19 cellular contexts compared by ENCODE assay signal in genomic region chr3:15347737-15348110, GRCh38. TPM values are rescaled to one million over a fixed set of nuclear protein-coding genes. Genes with fewer than 3 reads are reported as not detected.
DNase-seq lines count a peak whose midpoint lies in the region; ATAC-seq, FAIRE-seq and TF ChIP-seq lines count a peak whose summit lies in the region.
"Had no signal": no experiment of that assay in that cellular context is flagged by ENCODE, and none has a peak within 500 bp of the region (broad histone marks: within the 10 kb centered on the region; RNA-seq: fewer than 3 reads in every experiment).

No MANE protein-coding gene starts in this region.

- no peak for TF ChIP-seq CTCF in SK-N-SH (IDR thresholded peaks at IDR 0.05)
- TF ChIP-seq CTCF in D721Med (IDR thresholded peaks at IDR 0.05; ENCODE audit: insufficient read depth, missing control alignments) = no peak

- H3K9me2 ChIP-seq in SK-N-SH = no peaks in the 10 kb centered on the region

- no peaks in the 10 kb centered on the region for H3K27me3 ChIP-seq in trophoblast cell (ENCODE audit: insufficient read depth, low read length)
- H3K27me3 ChIP-seq in SK-N-SH (ENCODE audit: insufficient read depth) = no peaks in the 10 kb centered on the region; the same call in 1 of the 2 replicates

- H3K27me3 Mint-ChIP-seq in activated CD4-positive, alpha-beta T cell treated with anti-CD3 and anti-CD28 coated beads, Interleukin-2, amount 10 ng/mL, durations not matched to agents 24 days and 14 days = peaks cover 12% of the 10 kb centered on the region
- H3K27me3 Mint-ChIP-seq in activated T-helper 17 cell treated with anti-CD3 and anti-CD28 coated beads, Interleukin-2, amount 50 U/mL, for 72 hours = no peaks in the 10 kb centered on the region

- H3K27ac Mint-ChIP-seq in activated CD4-positive, alpha-beta T cell treated with anti-CD3 and anti-CD28 coated beads, Interleukin-2, amount 10 ng/mL, durations not matched to agents 24 days and 14 days = no peak overlapping the region
- no peak overlapping the region for H3K27ac Mint-ChIP-seq in activated T-helper 17 cell treated with anti-CD3 and anti-CD28 coated beads, Interleukin-2, amount 50 U/mL, for 72 hours

- DNase-seq in activated CD4-positive, alpha-beta T cell treated with anti-CD3 and anti-CD28 coated beads, Interleukin-2, amount 10 ng/mL, durations not matched to agents 24 days and 14 days = no peak
- no peak for DNase-seq in activated CD4-positive, alpha-beta T cell treated with anti-CD3 and anti-CD28 coated beads, Interleukin-2, amount 50 U/mL, for 4 hours
- DNase-seq in GM19239 (ENCODE audit: insufficient read length, low spot score) = no peak
- no peak for DNase-seq in trophoblast cell
- DNase-seq in SK-N-SH = no peak
- DNase-seq in GM19238 (ENCODE audit: insufficient read length, low spot score) = no peak
- no peak for DNase-seq in D721Med (ENCODE audit: insufficient read length, low spot score)
- DNase-seq: activated CD4-positive, alpha-beta T cell treated with anti-CD3 and anti-CD28 coated beads for 1 hour; aorta; foreskin keratinocyte; NCI-H1048; NCI-H526 treated with DMSO at 0.1 percent for 48 hours; posterior cingulate gyrus had no signal

- H2BK120ac ChIP-seq in trophoblast cell (ENCODE audit: insufficient read depth, low read length, poor library complexity) = peak overlapping the region; percentile 74

- ATAC-seq in activated T-helper 17 cell treated with anti-CD3 and anti-CD28 coated beads, Interleukin-2, amount 50 U/mL, for 72 hours (replicated peaks) = no peak
- ATAC-seq: foreskin keratinocyte, left lobe of liver had no signal

- peaks cover 12% of the 10 kb centered on the region for H3K36me3 Mint-ChIP-seq in activated CD4-positive, alpha-beta T cell treated with anti-CD3 and anti-CD28 coated beads, Interleukin-2, amount 10 ng/mL, durations not matched to agents 24 days and 14 days (ENCODE audit: low read depth)
- H3K36me3 Mint-ChIP-seq in activated T-helper 17 cell treated with anti-CD3 and anti-CD28 coated beads, Interleukin-2, amount 50 U/mL, for 72 hours (ENCODE audit: low read depth) = no peaks in the 10 kb centered on the region

- H4K12ac ChIP-seq in trophoblast cell (ENCODE audit: low read depth, low read length) = no peak overlapping the region

- H3K79me2 ChIP-seq in trophoblast cell (ENCODE audit: control insufficient read depth, insufficient read depth, low read length, poor library complexity) (peaks cover 2% of the 10 kb centered on the region), SK-N-SH (ENCODE audit: insufficient read depth) (no peaks in the 10 kb centered on the region)

- peaks cover 11% of the 10 kb centered on the region for H3K9me3 Mint-ChIP-seq in activated CD4-positive, alpha-beta T cell treated with anti-CD3 and anti-CD28 coated beads, Interleukin-2, amount 10 ng/mL, durations not matched to agents 24 days and 14 days
- no peaks in the 10 kb centered on the region for H3K9me3 Mint-ChIP-seq in activated T-helper 17 cell treated with anti-CD3 and anti-CD28 coated beads, Interleukin-2, amount 50 U/mL, for 72 hours

- H3K36me3 ChIP-seq in trophoblast cell (ENCODE audit: control insufficient read depth in 1 of 2, insufficient read depth in 2 of 2, low read length in 2 of 2) = no peaks in the 10 kb centered on the region
- H3K36me3 ChIP-seq in SK-N-SH (replicated peaks in 1 of 2; ENCODE audit: control insufficient read depth in 1 of 2, insufficient read depth in 2 of 2, low read length in 1 of 2) = no peaks in the 10 kb centered on the region

- peak overlapping the region; percentile 72 for H3K4me3 Mint-ChIP-seq in activated CD4-positive, alpha-beta T cell treated with anti-CD3 and anti-CD28 coated beads, Interleukin-2, amount 10 ng/mL, durations not matched to agents 24 days and 14 days
- H3K4me3 Mint-ChIP-seq in activated T-helper 17 cell treated with anti-CD3 and anti-CD28 coated beads, Interleukin-2, amount 50 U/mL, for 72 hours = peak overlapping the region; percentile 13

- peaks cover 10% of the 10 kb centered on the region for H3K79me1 ChIP-seq in trophoblast cell (ENCODE audit: low read length)

- H3F3A ChIP-seq in SK-N-SH (replicated peaks; ENCODE audit: insufficient read depth) = no peaks in the 10 kb centered on the region

- H2AK5ac ChIP-seq in trophoblast cell (ENCODE audit: low read length) = peak overlapping the region; percentile 47

- H3K4me1 ChIP-seq in trophoblast cell (ENCODE audit: control insufficient read depth in 1 of 2, insufficient read depth in 2 of 2, low read length in 2 of 2) (peaks cover 0 to 5% of the 10 kb centered on the region in 2 experiments), SK-N-SH (ENCODE audit: control insufficient read depth in 1 of 2, insufficient read depth in 2 of 2, low read depth in 1 of 2, low read length in 1 of 2) (no peaks in the 10 kb centered on the region)

- H3K4ac ChIP-seq in trophoblast cell (ENCODE audit: low read depth, low read length) = no peak overlapping the region

- no peak overlapping the region for H3K18ac ChIP-seq in trophoblast cell (ENCODE audit: low read length)

- no peak for TF ChIP-seq RAD21 in SK-N-SH (IDR thresholded peaks at IDR 0.05; ENCODE audit: low read length)

- H3K23ac ChIP-seq in trophoblast cell (ENCODE audit: low read length) = no peak overlapping the region

- peaks cover 30% of the 10 kb centered on the region for H3K4me1 Mint-ChIP-seq in activated CD4-positive, alpha-beta T cell treated with anti-CD3 and anti-CD28 coated beads, Interleukin-2, amount 10 ng/mL, durations not matched to agents 24 days and 14 days
- peaks cover 16% of the 10 kb centered on the region for H3K4me1 Mint-ChIP-seq in activated T-helper 17 cell treated with anti-CD3 and anti-CD28 coated beads, Interleukin-2, amount 50 U/mL, for 72 hours

- intact Hi-C loops in activated CD4-positive, alpha-beta T cell treated with anti-CD3 and anti-CD28 coated beads, Interleukin-2, amount 10 ng/mL, durations not matched to agents 24 days and 14 days (cut with micrococcal nuclease) = no loop called here

- POLR2A ChIA-PET in SK-N-SH (lab: Yijun Ruan, JAX) = no interaction called here

- no peaks in the 10 kb centered on the region for H4K20me1 ChIP-seq in SK-N-SH (ENCODE audit: insufficient read depth)

- peak overlapping the region; percentile 73 for H3K14ac ChIP-seq in trophoblast cell (ENCODE audit: low read length)

- H2BK12ac ChIP-seq in trophoblast cell (ENCODE audit: low read length) = peak overlapping the region; percentile 90

- CTCF ChIA-PET in SK-N-SH (lab: Yijun Ruan, JAX) = interaction anchor here (1.2 to 2.1 kb wide), 3 partner anchors 16 to 145 kb away, joined by 3 to 9 read pairs (median 5); partner anchors contain the start of gene SH3BP5

- FAIRE-seq in GM19239 (lab: Jason Lieb, UNC) (peak; percentile 31), D721Med (lab: Jason Lieb, UNC) (no peak)
- FAIRE-seq: A204.1, endothelial cell of umbilical vein, RCC 7860 had no signal

- peak overlapping the region; percentile 8 for H4K91ac ChIP-seq in trophoblast cell (ENCODE audit: low read depth, low read length)

- H3K9me3 ChIP-seq in trophoblast cell (ENCODE audit: insufficient read depth, low read depth, low read length) (peaks cover 7% of the 10 kb centered on the region), SK-N-SH (no peaks in the 10 kb centered on the region)

- H3K27ac ChIP-seq in trophoblast cell (ENCODE audit: low read depth, low read length) (peak overlapping the region; percentile 75), SK-N-SH (ENCODE audit: low read depth in 2 of 2, low read length in 1 of 2) (no peak overlapping the region)
- H3K27ac ChIP-seq: foreskin keratinocyte, GM23248 had no signal

- peak overlapping the region; percentile 32 for H4K8ac ChIP-seq in trophoblast cell (ENCODE audit: low read depth, low read length)

- WGBS in trophoblast cell (ENCODE audit: extremely low coverage, insufficient coverage, insufficient read length) = no CpG with 5 or more reads among the region's 3 CpGs
- WGBS in SK-N-SH (ENCODE audit: low lambda C conversion rate) = 66% methylated on average over 3 of the region's 3 CpGs

- H3K4me3 ChIP-seq in trophoblast cell (ENCODE audit: low read depth, low read length) (no peak overlapping the region), SK-N-SH (ENCODE audit: low read depth in 2 of 2, low read length in 1 of 2) (no peak overlapping the region)
- H3K4me3 ChIP-seq: GM23248 had no signal

- H2BK5ac ChIP-seq in trophoblast cell (ENCODE audit: low read depth, low read length, poor library complexity) = peak overlapping the region; percentile 83

- no peak overlapping the region for H2AFZ ChIP-seq in trophoblast cell (ENCODE audit: insufficient read depth, low read length, poor library complexity)
- no peak overlapping the region for H2AFZ ChIP-seq in SK-N-SH (ENCODE audit: low read depth)
- H2AFZ ChIP-seq: GM23248 had no signal

- no peak overlapping the region for H3K4me2 ChIP-seq in trophoblast cell (ENCODE audit: low read length)
- H3K4me2 ChIP-seq in SK-N-SH = no peak overlapping the region

- H3K9ac ChIP-seq in trophoblast cell (ENCODE audit: low read length) (no peak overlapping the region), SK-N-SH (no peak overlapping the region)
- H3K9ac ChIP-seq: GM23248 had no signal

- no peak for TF ChIP-seq EP300 in SK-N-SH (IDR thresholded peaks at IDR 0.05; ENCODE audit: borderline replicate concordance in 1 of 2, low read depth in 1 of 2, low read length in 1 of 2)

TF ChIP-seq in SK-N-SH, 30 proteins besides CTCF, POLR2A, EP300 and RAD21 (continues in another document):
- TF ChIP-seq TAF1 (IDR thresholded peaks at IDR 0.05; ENCODE audit: borderline replicate concordance, low read depth, low read length) (no peak), ZBTB33 (IDR thresholded peaks at IDR 0.05; ENCODE audit: borderline replicate concordance, low read depth) (no peak)

RNA-seq across cellular contexts. Expression of gene SH3BP5, which starts 15.3 kb away (rescaled TPM):
- 19.5 and 19.8 TPM in 2 replicates for total RNA-seq in activated CD4-positive, alpha-beta T cell treated with anti-CD3 and anti-CD28 coated beads, Interleukin-2, amount 10 ng/mL, durations not matched to agents 24 days and 14 days
- total RNA-seq in activated T-helper 17 cell treated with anti-CD3 and anti-CD28 coated beads, Interleukin-2, amount 50 U/mL, for 72 hours = 10 to 100 TPM; 20.2 to 24.6 TPM
- polyA plus RNA-seq in trophoblast cell (2013) = 163 and 169 TPM in 2 replicates
- polyA plus RNA-seq in SK-N-SH (2012; rRNA removed) = 29.5 and 32.3 TPM in 2 replicates
- 27.5 and 29.2 TPM in 2 replicates for polyA plus RNA-seq in SK-N-SH (2012; cell fraction: cytosol; rRNA removed)
- polyA plus RNA-seq in SK-N-SH (2012; cell fraction: nucleus; rRNA removed) = 33.0 and 35.2 TPM in 2 replicates
